Comparison of ENCODE assay signal across 27 cellular contexts in the genomic region with DNA sequence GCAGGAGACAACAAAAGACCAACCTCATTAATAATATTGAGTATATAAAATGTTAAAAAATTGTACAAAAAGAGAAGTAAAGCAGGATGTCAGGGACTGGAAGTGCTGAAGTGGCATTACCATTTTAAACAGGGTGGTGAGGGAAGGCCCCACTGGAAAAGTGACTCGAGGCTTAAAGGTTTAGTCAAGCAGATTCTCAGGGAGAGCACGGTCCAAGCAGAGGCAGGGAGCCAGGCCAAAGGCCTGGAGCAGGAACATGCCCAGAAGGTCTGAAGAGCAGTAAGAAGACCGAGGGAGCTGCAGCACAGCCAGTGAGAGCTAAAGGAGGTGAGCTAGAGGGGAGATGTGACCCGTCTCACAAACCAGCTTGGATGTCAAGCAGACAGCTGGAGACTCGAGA.
"Had no signal": no experiment of that assay in that cellular context is flagged by ENCODE, and none has a peak within 500 bp of the region (broad histone marks: within the 10 kb centered on the region; RNA-seq: fewer than 3 reads in every experiment).

No MANE protein-coding gene starts in this region.

- H3K27me3 ChIP-seq: foreskin keratinocyte, left lung, ovary, right atrium auricular region, suprapubic skin, uterus had no signal

- H3K4me1 ChIP-seq: prostate gland, uterus had no signal

- H3K36me3 ChIP-seq: ovary, prostate gland, uterus had no signal

- H3K4me1 Mint-ChIP-seq: mesothelial cell of epicardium had no signal

- ATAC-seq: activated CD8-positive, alpha-beta memory T cell treated with anti-CD3 and anti-CD28 coated beads, Interleukin-2, amount 10 ng/mL, durations not matched to agents 7 days and 5 days; activated CD8-positive, alpha-beta T cell treated with anti-CD3 and anti-CD28 coated beads for 36 hours; activated naive CD4-positive, alpha-beta T cell treated with anti-CD3 and anti-CD28 coated beads, Interleukin-2, amount 50 U/mL, for 72 hours; activated T-helper 17 cell treated with anti-CD3 and anti-CD28 coated beads, Interleukin-2, amount 50 U/mL, for 72 hours; foreskin keratinocyte; left lung; stimulated activated effector memory CD8-positive, alpha-beta T cell treated with anti-CD3 and anti-CD28 coated beads, Interleukin-12 subunit alpha, Interleukin-12 subunit beta, amount 100 ng/mL, for 72 hours; stimulated activated naive CD8-positive, alpha-beta T cell treated with anti-CD3 and anti-CD28 coated beads, Interleukin-15, amount 100 ng/mL, for 72 hours had no signal

- H3K36me3 Mint-ChIP-seq: stimulated activated effector memory CD8-positive, alpha-beta T cell treated with anti-CD3 and anti-CD28 coated beads, Interleukin-12 subunit alpha, Interleukin-12 subunit beta, amount 100 ng/mL, for 72 hours had no signal

- DNase-seq: activated CD4-positive, alpha-beta T cell treated with anti-CD3 and anti-CD28 coated beads, Interleukin-2, amount 10 ng/mL, durations not matched to agents 7 days and 5 days; activated CD4-positive, CD25-positive, alpha-beta regulatory T cell treated with anti-CD3 and anti-CD28 coated beads, Interleukin-2, amount 50 U/mL, for 72 hours; activated CD8-positive, alpha-beta memory T cell treated with anti-CD3 and anti-CD28 coated beads, Interleukin-2, amount 10 ng/mL, durations not matched to agents 7 days and 5 days; activated CD8-positive, alpha-beta T cell treated with anti-CD3 and anti-CD28 coated beads for 36 hours; activated T-cell treated with anti-CD3 and anti-CD28 coated beads for 4 hours; aorta; dermis blood vessel endothelial cell; effector memory CD4-positive, alpha-beta T cell; foreskin keratinocyte; immature natural killer cell; kidney glomerular epithelial cell; left lung; mammary epithelial cell; natural killer cell; ovary; stimulated activated CD4-positive, alpha-beta T cell treated with anti-CD3 and anti-CD28 coated beads, Interleukin-2, amount 100 ng/mL, for 24 hours; stimulated activated naive CD8-positive, alpha-beta T cell treated with anti-CD3 and anti-CD28 coated beads, Interleukin-15, amount 100 ng/mL, for 72 hours; trophoblast cell; uterus had no signal

- H3K9me3 ChIP-seq: left lung, ovary, prostate gland, right atrium auricular region, suprapubic skin, uterus had no signal

- H3K4me3 Mint-ChIP-seq: activated CD4-positive, alpha-beta T cell treated with anti-CD3 and anti-CD28 coated beads, Interleukin-2, amount 10 ng/mL, durations not matched to agents 7 days and 5 days; activated CD8-positive, alpha-beta memory T cell treated with anti-CD3 and anti-CD28 coated beads, Interleukin-2, amount 10 ng/mL, durations not matched to agents 7 days and 5 days; activated CD8-positive, alpha-beta T cell treated with anti-CD3 and anti-CD28 coated beads for 36 hours; activated T-helper 17 cell treated with anti-CD3 and anti-CD28 coated beads, Interleukin-2, amount 50 U/mL, for 72 hours; brain; immature natural killer cell; mesothelial cell of epicardium; natural killer cell; stimulated activated effector memory CD8-positive, alpha-beta T cell treated with anti-CD3 and anti-CD28 coated beads, Interleukin-12 subunit alpha, Interleukin-12 subunit beta, amount 100 ng/mL, for 72 hours; stimulated activated naive CD8-positive, alpha-beta T cell treated with anti-CD3 and anti-CD28 coated beads, Interleukin-15, amount 100 ng/mL, for 72 hours had no signal

- H3K27ac ChIP-seq: foreskin keratinocyte, ovary, prostate gland, right atrium auricular region, suprapubic skin, uterus had no signal

- H3K27me3 Mint-ChIP-seq: activated CD4-positive, alpha-beta T cell treated with anti-CD3 and anti-CD28 coated beads, Interleukin-2, amount 10 ng/mL, durations not matched to agents 7 days and 5 days; activated CD8-positive, alpha-beta memory T cell treated with anti-CD3 and anti-CD28 coated beads, Interleukin-2, amount 10 ng/mL, durations not matched to agents 7 days and 5 days; activated CD8-positive, alpha-beta T cell treated with anti-CD3 and anti-CD28 coated beads for 36 hours; activated T-helper 17 cell treated with anti-CD3 and anti-CD28 coated beads, Interleukin-2, amount 50 U/mL, for 72 hours; brain; stimulated activated naive CD8-positive, alpha-beta T cell treated with anti-CD3 and anti-CD28 coated beads, Interleukin-15, amount 100 ng/mL, for 72 hours had no signal

- H3K27ac Mint-ChIP-seq: activated CD4-positive, alpha-beta T cell treated with anti-CD3 and anti-CD28 coated beads, Interleukin-2, amount 10 ng/mL, durations not matched to agents 7 days and 5 days; activated CD8-positive, alpha-beta memory T cell treated with anti-CD3 and anti-CD28 coated beads, Interleukin-2, amount 10 ng/mL, durations not matched to agents 7 days and 5 days; activated CD8-positive, alpha-beta T cell treated with anti-CD3 and anti-CD28 coated beads for 36 hours; activated naive CD4-positive, alpha-beta T cell treated with anti-CD3 and anti-CD28 coated beads, Interleukin-2, amount 50 U/mL, for 72 hours; activated T-helper 17 cell treated with anti-CD3 and anti-CD28 coated beads, Interleukin-2, amount 50 U/mL, for 72 hours; brain; immature natural killer cell; mesothelial cell of epicardium; natural killer cell; stimulated activated effector memory CD8-positive, alpha-beta T cell treated with anti-CD3 and anti-CD28 coated beads, Interleukin-12 subunit alpha, Interleukin-12 subunit beta, amount 100 ng/mL, for 72 hours; stimulated activated naive CD8-positive, alpha-beta T cell treated with anti-CD3 and anti-CD28 coated beads, Interleukin-15, amount 100 ng/mL, for 72 hours had no signal

- H3K4me3 ChIP-seq: left lung, ovary, prostate gland, right atrium auricular region, suprapubic skin, uterus had no signal

- H3K9me3 Mint-ChIP-seq: activated CD4-positive, alpha-beta T cell treated with anti-CD3 and anti-CD28 coated beads, Interleukin-2, amount 10 ng/mL, durations not matched to agents 7 days and 5 days; activated CD8-positive, alpha-beta T cell treated with anti-CD3 and anti-CD28 coated beads for 36 hours; activated naive CD4-positive, alpha-beta T cell treated with anti-CD3 and anti-CD28 coated beads, Interleukin-2, amount 50 U/mL, for 72 hours; activated T-helper 17 cell treated with anti-CD3 and anti-CD28 coated beads, Interleukin-2, amount 50 U/mL, for 72 hours; brain; immature natural killer cell; mesothelial cell of epicardium; natural killer cell; stimulated activated effector memory CD8-positive, alpha-beta T cell treated with anti-CD3 and anti-CD28 coated beads, Interleukin-12 subunit alpha, Interleukin-12 subunit beta, amount 100 ng/mL, for 72 hours; stimulated activated naive CD8-positive, alpha-beta T cell treated with anti-CD3 and anti-CD28 coated beads, Interleukin-15, amount 100 ng/mL, for 72 hours had no signal
